In genomic region chr10:69965086-69965485, GRCh38 we compare ENCODE assay signal across 2 cellular contexts.
TF ChIP-seq lines count a peak whose summit lies in the region.

No MANE protein-coding gene starts in this region.

TF ChIP-seq in HepG2, 621 proteins besides CTCF, POLR2A, EP300 and RAD21 (continued from another document):
- TF ChIP-seq, protein P1, sequence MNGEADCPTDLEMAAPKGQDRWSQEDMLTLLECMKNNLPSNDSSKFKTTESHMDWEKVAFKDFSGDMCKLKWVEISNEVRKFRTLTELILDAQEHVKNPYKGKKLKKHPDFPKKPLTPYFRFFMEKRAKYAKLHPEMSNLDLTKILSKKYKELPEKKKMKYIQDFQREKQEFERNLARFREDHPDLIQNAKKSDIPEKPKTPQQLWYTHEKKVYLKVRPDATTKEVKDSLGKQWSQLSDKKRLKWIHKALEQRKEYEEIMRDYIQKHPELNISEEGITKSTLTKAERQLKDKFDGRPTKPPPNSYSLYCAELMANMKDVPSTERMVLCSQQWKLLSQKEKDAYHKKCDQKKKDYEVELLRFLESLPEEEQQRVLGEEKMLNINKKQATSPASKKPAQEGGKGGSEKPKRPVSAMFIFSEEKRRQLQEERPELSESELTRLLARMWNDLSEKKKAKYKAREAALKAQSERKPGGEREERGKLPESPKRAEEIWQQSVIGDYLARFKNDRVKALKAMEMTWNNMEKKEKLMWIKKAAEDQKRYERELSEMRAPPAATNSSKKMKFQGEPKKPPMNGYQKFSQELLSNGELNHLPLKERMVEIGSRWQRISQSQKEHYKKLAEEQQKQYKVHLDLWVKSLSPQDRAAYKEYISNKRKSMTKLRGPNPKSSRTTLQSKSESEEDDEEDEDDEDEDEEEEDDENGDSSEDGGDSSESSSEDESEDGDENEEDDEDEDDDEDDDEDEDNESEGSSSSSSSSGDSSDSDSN (CRISPR knock-in tag; IDR thresholded peaks at IDR 0.05), result no peak
- no peak for TF ChIP-seq NR2F1 (CRISPR knock-in tag; IDR thresholded peaks at IDR 0.05)
- no peak for TF ChIP-seq HOXA3 (CRISPR knock-in tag; IDR thresholded peaks at IDR 0.05)
- TF ChIP-seq ZNF572 (CRISPR knock-in tag; IDR thresholded peaks at IDR 0.05), result no peak
- no peak for TF ChIP-seq HNRNPH1 (optimal IDR thresholded peaks at IDR 0.05; ENCODE audit: low read depth, low read length)
- TF ChIP-seq CREB1 (IDR thresholded peaks at IDR 0.05), result peak; percentile 46; the same call in 1 of the 2 replicates
- TF ChIP-seq CREB1 (CRISPR knock-in tag; IDR thresholded peaks at IDR 0.05), result no peak

TF ChIP-seq in GM23338, 12 proteins besides CTCF, POLR2A, EP300 and RAD21:
- TF ChIP-seq, protein P2, sequence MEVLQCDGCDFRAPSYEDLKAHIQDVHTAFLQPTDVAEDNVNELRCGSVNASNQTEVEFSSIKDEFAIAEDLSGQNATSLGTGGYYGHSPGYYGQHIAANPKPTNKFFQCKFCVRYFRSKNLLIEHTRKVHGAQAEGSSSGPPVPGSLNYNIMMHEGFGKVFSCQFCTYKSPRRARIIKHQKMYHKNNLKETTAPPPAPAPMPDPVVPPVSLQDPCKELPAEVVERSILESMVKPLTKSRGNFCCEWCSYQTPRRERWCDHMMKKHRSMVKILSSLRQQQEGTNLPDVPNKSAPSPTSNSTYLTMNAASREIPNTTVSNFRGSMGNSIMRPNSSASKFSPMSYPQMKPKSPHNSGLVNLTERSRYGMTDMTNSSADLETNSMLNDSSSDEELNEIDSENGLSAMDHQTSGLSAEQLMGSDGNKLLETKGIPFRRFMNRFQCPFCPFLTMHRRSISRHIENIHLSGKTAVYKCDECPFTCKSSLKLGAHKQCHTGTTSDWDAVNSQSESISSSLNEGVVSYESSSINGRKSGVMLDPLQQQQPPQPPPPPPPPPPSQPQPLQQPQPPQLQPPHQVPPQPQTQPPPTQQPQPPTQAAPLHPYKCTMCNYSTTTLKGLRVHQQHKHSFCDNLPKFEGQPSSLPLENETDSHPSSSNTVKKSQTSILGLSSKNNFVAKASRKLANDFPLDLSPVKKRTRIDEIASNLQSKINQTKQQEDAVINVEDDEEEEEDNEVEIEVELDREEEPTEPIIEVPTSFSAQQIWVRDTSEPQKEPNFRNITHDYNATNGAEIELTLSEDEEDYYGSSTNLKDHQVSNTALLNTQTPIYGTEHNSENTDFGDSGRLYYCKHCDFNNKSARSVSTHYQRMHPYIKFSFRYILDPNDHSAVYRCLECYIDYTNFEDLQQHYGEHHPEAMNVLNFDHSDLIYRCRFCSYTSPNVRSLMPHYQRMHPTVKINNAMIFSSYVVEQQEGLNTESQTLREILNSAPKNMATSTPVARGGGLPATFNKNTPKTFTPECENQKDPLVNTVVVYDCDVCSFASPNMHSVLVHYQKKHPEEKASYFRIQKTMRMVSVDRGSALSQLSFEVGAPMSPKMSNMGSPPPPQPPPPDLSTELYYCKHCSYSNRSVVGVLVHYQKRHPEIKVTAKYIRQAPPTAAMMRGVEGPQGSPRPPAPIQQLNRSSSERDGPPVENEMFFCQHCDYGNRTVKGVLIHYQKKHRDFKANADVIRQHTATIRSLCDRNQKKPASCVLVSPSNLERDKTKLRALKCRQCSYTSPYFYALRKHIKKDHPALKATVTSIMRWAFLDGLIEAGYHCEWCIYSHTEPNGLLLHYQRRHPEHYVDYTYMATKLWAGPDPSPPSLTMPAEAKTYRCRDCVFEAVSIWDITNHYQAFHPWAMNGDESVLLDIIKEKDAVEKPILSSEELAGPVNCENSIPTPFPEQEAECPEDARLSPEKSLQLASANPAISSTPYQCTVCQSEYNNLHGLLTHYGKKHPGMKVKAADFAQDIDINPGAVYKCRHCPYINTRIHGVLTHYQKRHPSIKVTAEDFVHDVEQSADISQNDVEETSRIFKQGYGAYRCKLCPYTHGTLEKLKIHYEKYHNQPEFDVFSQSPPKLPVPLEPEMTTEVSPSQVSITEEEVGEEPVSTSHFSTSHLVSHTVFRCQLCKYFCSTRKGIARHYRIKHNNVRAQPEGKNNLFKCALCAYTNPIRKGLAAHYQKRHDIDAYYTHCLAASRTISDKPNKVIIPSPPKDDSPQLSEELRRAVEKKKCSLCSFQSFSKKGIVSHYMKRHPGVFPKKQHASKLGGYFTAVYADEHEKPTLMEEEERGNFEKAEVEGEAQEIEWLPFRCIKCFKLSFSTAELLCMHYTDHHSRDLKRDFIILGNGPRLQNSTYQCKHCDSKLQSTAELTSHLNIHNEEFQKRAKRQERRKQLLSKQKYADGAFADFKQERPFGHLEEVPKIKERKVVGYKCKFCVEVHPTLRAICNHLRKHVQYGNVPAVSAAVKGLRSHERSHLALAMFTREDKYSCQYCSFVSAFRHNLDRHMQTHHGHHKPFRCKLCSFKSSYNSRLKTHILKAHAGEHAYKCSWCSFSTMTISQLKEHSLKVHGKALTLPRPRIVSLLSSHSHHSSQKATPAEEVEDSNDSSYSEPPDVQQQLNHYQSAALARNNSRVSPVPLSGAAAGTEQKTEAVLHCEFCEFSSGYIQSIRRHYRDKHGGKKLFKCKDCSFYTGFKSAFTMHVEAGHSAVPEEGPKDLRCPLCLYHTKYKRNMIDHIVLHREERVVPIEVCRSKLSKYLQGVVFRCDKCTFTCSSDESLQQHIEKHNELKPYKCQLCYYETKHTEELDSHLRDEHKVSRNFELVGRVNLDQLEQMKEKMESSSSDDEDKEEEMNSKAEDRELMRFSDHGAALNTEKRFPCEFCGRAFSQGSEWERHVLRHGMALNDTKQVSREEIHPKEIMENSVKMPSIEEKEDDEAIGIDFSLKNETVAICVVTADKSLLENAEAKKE (CRISPR knock-in tag; IDR thresholded peaks at IDR 0.05), result no peak
- TF ChIP-seq, protein P3, sequence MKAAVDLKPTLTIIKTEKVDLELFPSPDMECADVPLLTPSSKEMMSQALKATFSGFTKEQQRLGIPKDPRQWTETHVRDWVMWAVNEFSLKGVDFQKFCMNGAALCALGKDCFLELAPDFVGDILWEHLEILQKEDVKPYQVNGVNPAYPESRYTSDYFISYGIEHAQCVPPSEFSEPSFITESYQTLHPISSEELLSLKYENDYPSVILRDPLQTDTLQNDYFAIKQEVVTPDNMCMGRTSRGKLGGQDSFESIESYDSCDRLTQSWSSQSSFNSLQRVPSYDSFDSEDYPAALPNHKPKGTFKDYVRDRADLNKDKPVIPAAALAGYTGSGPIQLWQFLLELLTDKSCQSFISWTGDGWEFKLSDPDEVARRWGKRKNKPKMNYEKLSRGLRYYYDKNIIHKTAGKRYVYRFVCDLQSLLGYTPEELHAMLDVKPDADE (IDR thresholded peaks at IDR 0.05), result no peak
